Comparison of ENCODE assay signal across 10 cellular contexts in the genomic region with DNA sequence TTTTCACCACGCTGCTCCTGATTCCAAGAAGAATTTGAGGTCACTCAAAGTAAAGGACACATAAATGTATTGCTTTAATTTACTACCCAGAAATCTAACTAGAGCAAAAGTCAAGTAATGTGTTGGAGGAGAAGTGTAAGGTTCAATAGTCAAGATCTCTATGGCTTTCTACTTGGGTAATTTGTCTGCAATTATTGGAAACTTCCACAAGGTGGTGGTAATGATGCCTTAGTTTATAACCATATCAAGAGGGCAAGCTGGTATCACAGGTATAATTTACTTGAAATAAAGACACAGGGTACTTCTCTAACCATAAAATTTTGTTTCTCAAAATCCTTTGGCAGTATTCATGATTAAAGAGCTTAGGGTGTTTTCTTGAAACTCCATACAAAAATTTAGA. TPM values are rescaled to one million over a fixed set of nuclear protein-coding genes. Genes with fewer than 3 reads are reported as not detected.
DNase-seq lines count a peak whose midpoint lies in the region; ATAC-seq and TF ChIP-seq lines count a peak whose summit lies in the region.
"Had no signal": no experiment of that assay in that cellular context is flagged by ENCODE, and none has a peak within 500 bp of the region (broad histone marks: within the 10 kb centered on the region; RNA-seq: fewer than 3 reads in every experiment).

No MANE protein-coding gene starts in this region.

- no peaks in the 10 kb centered on the region for H3K36me3 ChIP-seq in testis (ENCODE audit: low read depth, missing control alignments)

- H3K4me1 ChIP-seq in testis: no peaks in the 10 kb centered on the region

- no peaks in the 10 kb centered on the region for H3K27me3 ChIP-seq in testis
- peaks cover 0 to 48% (median 5%) of the 10 kb centered on the region in 45 donors for H3K27me3 ChIP-seq in dorsolateral prefrontal cortex

- no peak for ATAC-seq in esophagus mucosa

- WGBS in testis, 2 donors: 54 to 71% methylated on average over 1 of the region's 1 CpG

- no peaks in the 10 kb centered on the region for H3K27me3 Mint-ChIP-seq in chondrocyte (ENCODE audit: low read depth)

- TF ChIP-seq CTCF in chondrocyte (IDR thresholded peaks at IDR 0.05) (peak; percentile 23), retinal pigment epithelial cell (conservative IDR thresholded peaks at IDR 0.05; ENCODE audit: low read depth, low read length) (peak; percentile 38), testis (IDR thresholded peaks at IDR 0.05) (no peak), dorsolateral prefrontal cortex (IDR thresholded peaks at IDR 0.05 in 54 of 56, conservative IDR thresholded peaks at IDR 0.05 in 2 of 56; ENCODE audit: low read depth in 1 of 56, partially characterized antibody in 56 of 56) (peak in 14 of 56 donors; percentile 13 to 48 (median 22))

- no peaks in the 10 kb centered on the region for H3K36me3 Mint-ChIP-seq in chondrocyte (ENCODE audit: low read depth)

- H3K4me1 Mint-ChIP-seq in chondrocyte (ENCODE audit: low read depth): no peaks in the 10 kb centered on the region

- DNase-seq in NCI-H2171 treated with DMSO at 0.1 percent for 48 hours (lab: John Stamatoyannopoulos, UW): peak; percentile 3
- no peak for DNase-seq in NCI-H2171 (lab: John Stamatoyannopoulos, UW)
- peak; percentile 2 for DNase-seq in MV-4-11 (lab: John Stamatoyannopoulos, UW)
- no peak for DNase-seq in chondrocyte (ENCODE audit: low spot score)
- DNase-seq in retinal pigment epithelial cell (ENCODE audit: low read depth): no peak
- DNase-seq in testis: no peak
- DNase-seq in dorsolateral prefrontal cortex: no peak
- DNase-seq: activated effector memory CD4-positive, alpha-beta T cell treated with Interleukin-2 at 50 U/mL for 16 hours; posterior cingulate gyrus had no signal

- no peak overlapping the region for H3K27ac Mint-ChIP-seq in chondrocyte (ENCODE audit: unreplicated experiment)

- H3K4me3 ChIP-seq in retinal pigment epithelial cell (ENCODE audit: low read length) (no peak overlapping the region), testis (no peak overlapping the region), dorsolateral prefrontal cortex (no peak overlapping the region)

- no peak overlapping the region for H3K4me3 Mint-ChIP-seq in chondrocyte (ENCODE audit: unreplicated experiment)

- no peak for TF ChIP-seq POLR2A in testis (IDR thresholded peaks at IDR 0.05)

- H3K9me3 ChIP-seq in testis: no peaks in the 10 kb centered on the region

- H3K27ac ChIP-seq in testis (no peak overlapping the region), dorsolateral prefrontal cortex (no peak overlapping the region)

- peaks cover 18% of the 10 kb centered on the region for H3K9me3 Mint-ChIP-seq in chondrocyte (ENCODE audit: low read depth)

- intact Hi-C loops in testis (cut with DNase I; ENCODE audit: low total_unique reads) (no loop called here), dorsolateral prefrontal cortex (cut with DNase I) (loop anchor here in 1 of 2 donors (5.0 kb wide), 1 partner anchor 248 kb away; no protein-coding TSS in a partner anchor)

RNA-seq across cellular contexts. Expression of a gene that starts 10.2 kb away (rescaled TPM):
- total RNA-seq in chondrocyte: 1.6 TPM in 1 of 3 replicates, not detected in the others
- 0.36 TPM for total RNA-seq in esophagus mucosa
- 1 to 10 TPM; 2.0 to 2.4 TPM for total RNA-seq in testis
- 1.2 TPM for polyA plus RNA-seq in testis (ENCODE audit: insufficient read depth, low read depth, low replicate concordance)
- 100 to 1,000 TPM in 100 of 120 experiments, 10 to 100 TPM in 20; 44.8 to 176 (median 130) TPM for total RNA-seq in dorsolateral prefrontal cortex

Comparison
In these comparisons a context has a peak if more than half of its experiments do, and no peak if none do; other contexts are left out.
1. DNase-seq: peak in NCI-H2171 treated with DMSO at 0.1 percent for 48 hours (single experiment) and MV-4-11 (single experiment); none in NCI-H2171 (single experiment), chondrocyte (single experiment), retinal pigment epithelial cell (single experiment), testis (single experiment) and dorsolateral prefrontal cortex (0 of 10).
2. CTCF ChIP-seq: peak in chondrocyte (single experiment) and retinal pigment epithelial cell (single experiment); none in testis (0 of 3).
3. RNA of a gene that starts 10.2 kb away (total RNA-seq): 44.8 to 176 TPM in dorsolateral prefrontal cortex; 2.0 to 2.4 TPM in testis, 0.36 TPM in esophagus mucosa (single experiment) and 1.6 TPM in chondrocyte; every median in the first group is over 10 times any median in the second.